ENCODE assay signal across 17 cellular contexts in genomic region chrX:1903380-1903935, GRCh38.
DNase-seq lines count a peak whose midpoint lies in the region; ATAC-seq, FAIRE-seq and TF ChIP-seq lines count a peak whose summit lies in the region.
"Had no signal": no experiment of that assay in that cellular context is flagged by ENCODE, and none has a peak within 500 bp of the region (broad histone marks: within the 10 kb centered on the region; RNA-seq: fewer than 3 reads in every experiment).

No MANE protein-coding gene starts in this region.

- H3K36me3 ChIP-seq in WERI-Rb-1: no peaks in the 10 kb centered on the region
- H3K36me3 ChIP-seq: lower lobe of right lung, vagina had no signal

- DNase-seq in D721Med (ENCODE audit: insufficient read length, low spot score) (no peak), HT1080 (ENCODE audit: low read depth) (peak; percentile 78), WERI-Rb-1 (peak; percentile 67), kidney tubule cell (ENCODE audit: low spot score) (peak; percentile 47), DMS 273 treated with DMSO at 0.1 percent for 48 hours (lab: John Stamatoyannopoulos, UW) (no peak), inferior parietal cortex (ENCODE audit: extremely low spot score) (no peak)
- no peak for DNase-seq in stimulated activated CD4-positive, alpha-beta T cell treated with anti-CD3 and anti-CD28 coated beads, Interleukin-2, amount 100 ng/mL, for 48 hours
- DNase-seq: activated CD4-positive, alpha-beta T cell treated with anti-CD3 and anti-CD28 coated beads for 1 hour; cortex of kidney; lower lobe of right lung; NCI-H2029 treated with DMSO at 0.1 percent for 48 hours; SW 1271 had no signal

- H3K9me3 ChIP-seq in WERI-Rb-1 (ENCODE audit: severe bottlenecking): peaks cover 5% of the 10 kb centered on the region
- H3K9me3 ChIP-seq: lower lobe of right lung, vagina had no signal

- TF ChIP-seq CTCF in D721Med (IDR thresholded peaks at IDR 0.05; ENCODE audit: insufficient read depth, missing control alignments) (no peak), WERI-Rb-1 (IDR thresholded peaks at IDR 0.05; ENCODE audit: low read depth, low read length) (no peak)

- FAIRE-seq in D721Med (lab: Jason Lieb, UNC): peak; percentile 56
- FAIRE-seq: G401.6 had no signal

- ATAC-seq in GM21526 (IDR thresholded peaks at IDR 0.05; ENCODE audit: low FRiP score, unreplicated experiment): no peak
- ATAC-seq: lower lobe of right lung, sciatic nerve had no signal

- no peaks in the 10 kb centered on the region for H3K27me3 ChIP-seq in WERI-Rb-1 (ENCODE audit: insufficient read depth, low read depth, severe bottlenecking)
- H3K27me3 ChIP-seq: vagina had no signal

- H3K27ac ChIP-seq in WERI-Rb-1: peak overlapping the region; percentile 90
- H3K27ac ChIP-seq: HL-60, lower lobe of right lung, vagina had no signal

- peak overlapping the region; percentile 45 for H3K4me3 ChIP-seq in WERI-Rb-1 (ENCODE audit: low read depth, low read length)
- H3K4me3 ChIP-seq: lower lobe of right lung, vagina had no signal

Comparison
In these comparisons a context has a peak if more than half of its experiments do, and no peak if none do; other contexts are left out.
1. DNase-seq: peak in HT1080 (single experiment), WERI-Rb-1 (single experiment) and kidney tubule cell (single experiment); none in D721Med (single experiment), DMS 273 treated with DMSO at 0.1 percent for 48 hours (single experiment), inferior parietal cortex (single experiment) and stimulated activated CD4-positive, alpha-beta T cell treated with anti-CD3 and anti-CD28 coated beads, Interleukin-2, amount 100 ng/mL, for 48 hours (0 of 2).